Comparison of ENCODE assay signal across 1 cellular context in the genomic region with DNA sequence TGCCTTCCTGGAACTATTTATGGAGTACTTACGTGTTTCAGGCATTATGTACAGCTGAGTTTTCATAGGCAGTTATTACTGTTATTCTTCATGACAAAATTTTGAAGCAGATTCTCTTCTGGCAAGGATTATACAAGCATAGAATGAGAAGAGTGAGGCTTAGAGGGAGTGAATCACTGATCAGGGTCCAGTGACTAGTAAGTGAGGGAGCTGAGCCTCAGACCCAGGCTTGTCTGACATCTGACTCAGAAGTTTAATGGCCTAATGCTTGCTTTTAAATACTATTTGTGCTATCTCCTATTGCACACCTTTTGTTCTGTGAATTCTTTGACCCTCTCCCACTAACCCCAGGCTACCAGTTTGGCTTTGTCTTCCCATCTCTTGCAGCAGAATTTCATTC.
TF ChIP-seq lines count a peak whose summit lies in the region.

No MANE protein-coding gene starts in this region.

TF ChIP-seq in HCT116, 20 proteins besides CTCF, POLR2A, EP300 and RAD21 (continued from another document):
- TF ChIP-seq, protein P1, sequence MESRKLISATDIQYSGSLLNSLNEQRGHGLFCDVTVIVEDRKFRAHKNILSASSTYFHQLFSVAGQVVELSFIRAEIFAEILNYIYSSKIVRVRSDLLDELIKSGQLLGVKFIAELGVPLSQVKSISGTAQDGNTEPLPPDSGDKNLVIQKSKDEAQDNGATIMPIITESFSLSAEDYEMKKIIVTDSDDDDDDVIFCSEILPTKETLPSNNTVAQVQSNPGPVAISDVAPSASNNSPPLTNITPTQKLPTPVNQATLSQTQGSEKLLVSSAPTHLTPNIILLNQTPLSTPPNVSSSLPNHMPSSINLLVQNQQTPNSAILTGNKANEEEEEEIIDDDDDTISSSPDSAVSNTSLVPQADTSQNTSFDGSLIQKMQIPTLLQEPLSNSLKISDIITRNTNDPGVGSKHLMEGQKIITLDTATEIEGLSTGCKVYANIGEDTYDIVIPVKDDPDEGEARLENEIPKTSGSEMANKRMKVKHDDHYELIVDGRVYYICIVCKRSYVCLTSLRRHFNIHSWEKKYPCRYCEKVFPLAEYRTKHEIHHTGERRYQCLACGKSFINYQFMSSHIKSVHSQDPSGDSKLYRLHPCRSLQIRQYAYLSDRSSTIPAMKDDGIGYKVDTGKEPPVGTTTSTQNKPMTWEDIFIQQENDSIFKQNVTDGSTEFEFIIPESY (IDR thresholded peaks at IDR 0.05; ENCODE audit: extremely low read depth, insufficient replicate concordance, low read length): no peak
- no peak for TF ChIP-seq CBX3 (IDR thresholded peaks at IDR 0.05; ENCODE audit: low read depth)
- TF ChIP-seq TCF7L2 (IDR thresholded peaks at IDR 0.05; ENCODE audit: borderline replicate concordance, extremely low read depth, insufficient read depth, insufficient read length): no peak
- TF ChIP-seq, protein P2, sequence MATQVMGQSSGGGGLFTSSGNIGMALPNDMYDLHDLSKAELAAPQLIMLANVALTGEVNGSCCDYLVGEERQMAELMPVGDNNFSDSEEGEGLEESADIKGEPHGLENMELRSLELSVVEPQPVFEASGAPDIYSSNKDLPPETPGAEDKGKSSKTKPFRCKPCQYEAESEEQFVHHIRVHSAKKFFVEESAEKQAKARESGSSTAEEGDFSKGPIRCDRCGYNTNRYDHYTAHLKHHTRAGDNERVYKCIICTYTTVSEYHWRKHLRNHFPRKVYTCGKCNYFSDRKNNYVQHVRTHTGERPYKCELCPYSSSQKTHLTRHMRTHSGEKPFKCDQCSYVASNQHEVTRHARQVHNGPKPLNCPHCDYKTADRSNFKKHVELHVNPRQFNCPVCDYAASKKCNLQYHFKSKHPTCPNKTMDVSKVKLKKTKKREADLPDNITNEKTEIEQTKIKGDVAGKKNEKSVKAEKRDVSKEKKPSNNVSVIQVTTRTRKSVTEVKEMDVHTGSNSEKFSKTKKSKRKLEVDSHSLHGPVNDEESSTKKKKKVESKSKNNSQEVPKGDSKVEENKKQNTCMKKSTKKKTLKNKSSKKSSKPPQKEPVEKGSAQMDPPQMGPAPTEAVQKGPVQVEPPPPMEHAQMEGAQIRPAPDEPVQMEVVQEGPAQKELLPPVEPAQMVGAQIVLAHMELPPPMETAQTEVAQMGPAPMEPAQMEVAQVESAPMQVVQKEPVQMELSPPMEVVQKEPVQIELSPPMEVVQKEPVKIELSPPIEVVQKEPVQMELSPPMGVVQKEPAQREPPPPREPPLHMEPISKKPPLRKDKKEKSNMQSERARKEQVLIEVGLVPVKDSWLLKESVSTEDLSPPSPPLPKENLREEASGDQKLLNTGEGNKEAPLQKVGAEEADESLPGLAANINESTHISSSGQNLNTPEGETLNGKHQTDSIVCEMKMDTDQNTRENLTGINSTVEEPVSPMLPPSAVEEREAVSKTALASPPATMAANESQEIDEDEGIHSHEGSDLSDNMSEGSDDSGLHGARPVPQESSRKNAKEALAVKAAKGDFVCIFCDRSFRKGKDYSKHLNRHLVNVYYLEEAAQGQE (IDR thresholded peaks at IDR 0.05; ENCODE audit: low read depth): no peak
- TF ChIP-seq CEBPB (IDR thresholded peaks at IDR 0.05; ENCODE audit: low read depth): no peak
- no peak for TF ChIP-seq EGR1 (IDR thresholded peaks at IDR 0.05; ENCODE audit: low read depth)
- TF ChIP-seq YY1 (IDR thresholded peaks at IDR 0.05; ENCODE audit: extremely low read depth, insufficient replicate concordance, low read depth, low read length): no peak
